1 cellular context compared by ENCODE assay signal in genomic region chr7:101923276-101923985, GRCh38.
TF ChIP-seq lines count a peak whose summit lies in the region.

No MANE protein-coding gene starts in this region.

TF ChIP-seq in HCT116, 20 proteins besides CTCF, POLR2A, EP300 and RAD21 (continued from another document):
- TF ChIP-seq REST (IDR thresholded peaks at IDR 0.05; ENCODE audit: low read depth) = no peak
- no peak for TF ChIP-seq JUND (IDR thresholded peaks at IDR 0.05)
TF ChIP-seq in HCT116: peak in this region for 0.
